ENCODE assay signal across 10 cellular contexts in genomic region chr4:86653237-86653865, GRCh38. TPM values are rescaled to one million over a fixed set of nuclear protein-coding genes. Genes with fewer than 3 reads are reported as not detected.
A peak's percentile ranks its signal among the peaks of the same experiment; 100 is the strongest.
DNase-seq lines count a peak whose midpoint lies in the region; ATAC-seq, FAIRE-seq and TF ChIP-seq lines count a peak whose summit lies in the region.
"Had no signal": no experiment of that assay in that cellular context is flagged by ENCODE, and none has a peak within 500 bp of the region (broad histone marks: within the 10 kb centered on the region; RNA-seq: fewer than 3 reads in every experiment).

No MANE protein-coding gene starts in this region.

- no peak for FAIRE-seq in frontal cortex (lab: Jason Lieb, UNC)

- no peak overlapping the region for H3K27ac ChIP-seq in RWPE2 (ENCODE audit: poor library complexity, severe bottlenecking)
- H3K27ac ChIP-seq in gastroesophageal sphincter = no peak overlapping the region
- H3K27ac ChIP-seq: SJCRH30 had no signal

- TF ChIP-seq CTCF in AG09309 (IDR thresholded peaks at IDR 0.05; ENCODE audit: control insufficient read depth, insufficient read depth, low read depth, low read length, missing control alignments) (peak; percentile 23), GM12874 (IDR thresholded peaks at IDR 0.05; ENCODE audit: insufficient read depth, low read depth, low read length) (peak; percentile 24; the same call in 1 of the 2 replicates), RWPE2 (IDR thresholded peaks at IDR 0.05; ENCODE audit: poor library complexity, severe bottlenecking) (peak; percentile 19), foreskin fibroblast (IDR thresholded peaks at IDR 0.05; ENCODE audit: low read depth, low read length) (peak; percentile 18), gastroesophageal sphincter (IDR thresholded peaks at IDR 0.05) (no peak)

- H3K4me3 ChIP-seq in AG09309 (ENCODE audit: control insufficient read depth, low read depth, low read length) (no peak overlapping the region), RWPE2 (ENCODE audit: severe bottlenecking) (no peak overlapping the region), foreskin fibroblast (ENCODE audit: low read depth in 1 of 2, low read length in 2 of 2) (no peak overlapping the region), gastroesophageal sphincter (no peak overlapping the region)
- H3K4me3 ChIP-seq: SJCRH30 had no signal

- DNase-seq in AG09309 (ENCODE audit: low read depth) (no peak), RWPE2 (ENCODE audit: low spot score) (no peak), foreskin fibroblast (peak in 1 of 2 donors; percentile 8), medulla oblongata (ENCODE audit: extremely low spot score) (no peak), frontal cortex (ENCODE audit: low spot score in 2 of 2) (no peak)
- DNase-seq: GDM1 had no signal

- WGBS in gastroesophageal sphincter (ENCODE audit: low coverage in 1 of 2), 2 donors = 60 to 100% methylated on average over 1 to 3 of the region's 4 CpGs

- no peak for TF ChIP-seq EP300 in gastroesophageal sphincter (IDR thresholded peaks at IDR 0.05)

- ATAC-seq in RWPE2 (ENCODE audit: low read depth) = no peak
- no peak for ATAC-seq in HG02678 (IDR thresholded peaks at IDR 0.05; ENCODE audit: unreplicated experiment)
- ATAC-seq in gastroesophageal sphincter = no peak

- H3K27me3 ChIP-seq in RWPE2 (ENCODE audit: insufficient read depth, poor library complexity, severe bottlenecking) (no peaks in the 10 kb centered on the region), gastroesophageal sphincter (no peaks in the 10 kb centered on the region)
- H3K27me3 ChIP-seq: SJCRH30 had no signal

- peaks cover 19% of the 10 kb centered on the region for H3K9me3 ChIP-seq in RWPE2 (ENCODE audit: severe bottlenecking)
- peaks cover 0 to 56% (median 0%) of the 10 kb centered on the region in 3 donors for H3K9me3 ChIP-seq in gastroesophageal sphincter

- TF ChIP-seq POLR2A in gastroesophageal sphincter (IDR thresholded peaks at IDR 0.05) = no peak

- H3K36me3 ChIP-seq in RWPE2 (ENCODE audit: low read depth) = peaks cover 18% of the 10 kb centered on the region
- H3K36me3 ChIP-seq in gastroesophageal sphincter = peaks cover 0 to 9% of the 10 kb centered on the region in 2 donors
- H3K36me3 ChIP-seq: SJCRH30 had no signal

- H3K4me1 ChIP-seq in RWPE2 (ENCODE audit: insufficient read depth, poor library complexity, severe bottlenecking) (no peaks in the 10 kb centered on the region), gastroesophageal sphincter (no peaks in the 10 kb centered on the region)
- H3K4me1 ChIP-seq: SJCRH30 had no signal

RNA-seq across cellular contexts. Expression of gene PTPN13, which starts 59.2 kb away (rescaled TPM):
- 55.8 TPM for total RNA-seq in frontal cortex
- 10 to 100 TPM; 12.8 to 22.7 (median 20.7) TPM for total RNA-seq in gastroesophageal sphincter

Comparison
In these comparisons a context has a peak if more than half of its experiments do, and no peak if none do; other contexts are left out.
1. CTCF ChIP-seq: peak in AG09309 (single experiment), GM12874 (single experiment), RWPE2 (single experiment) and foreskin fibroblast (single experiment); none in gastroesophageal sphincter (0 of 4).